Comparison of ENCODE assay signal across 27 cellular contexts in genomic region chr1:244248426-244248825, GRCh38.
"Had no signal": no experiment of that assay in that cellular context is flagged by ENCODE, and none has a peak within 500 bp of the region (broad histone marks: within the 10 kb centered on the region; RNA-seq: fewer than 3 reads in every experiment).

No MANE protein-coding gene starts in this region.

- H3K4me3 Mint-ChIP-seq: dendritic cell treated with granulocyte-macrophage colony-stimulating factor and Interleukin-4, amounts not matched to agents 40 ng/mL and 50 ng/mL, for 4 days; effector memory CD8-positive, alpha-beta T cell; naive thymus-derived CD8-positive, alpha-beta T cell; nephron progenitor cell; stimulated activated naive B cell treated with anti-CD40 and anti-IgM and Interleukin-4, amounts not matched to agents 10 μg/mL and 1 μg/mL and 100 μg/mL, for 72 hours; stimulated activated naive CD8-positive, alpha-beta T cell treated with anti-CD3 and anti-CD28 coated beads, Interleukin-15, Interleukin-2, amounts not matched to agents 100 ng/mL and 50 ng/mL, for 24 hours had no signal

- H3K36me3 Mint-ChIP-seq: naive thymus-derived CD8-positive, alpha-beta T cell; stimulated activated naive B cell treated with anti-CD40 and anti-IgM and Interleukin-4, amounts not matched to agents 10 μg/mL and 1 μg/mL and 100 μg/mL, for 72 hours had no signal

- DNase-seq: colonic mucosa; effector memory CD8-positive, alpha-beta T cell; foreskin fibroblast; gastrocnemius medialis; head of caudate nucleus; kidney; left cardiac atrium; left lung; mammary epithelial cell; naive thymus-derived CD8-positive, alpha-beta T cell; nephron progenitor cell; occipital lobe; ovary; posterior cingulate gyrus; psoas muscle; right lobe of liver; small intestine; stimulated activated CD4-positive, alpha-beta T cell treated with anti-CD3 and anti-CD28 coated beads, Interleukin-15, amount 100 ng/mL, for 24 hours; stimulated activated CD4-positive, alpha-beta T cell treated with anti-CD3 and anti-CD28 coated beads, Interleukin-2, amount 100 ng/mL, for 48 hours; stimulated activated naive B cell treated with anti-CD40 and anti-IgM and Interleukin-4, amounts not matched to agents 10 μg/mL and 1 μg/mL and 100 μg/mL, for 72 hours; upper lobe of left lung; uterus had no signal

- H3K27me3 Mint-ChIP-seq: dendritic cell treated with granulocyte-macrophage colony-stimulating factor and Interleukin-4, amounts not matched to agents 40 ng/mL and 50 ng/mL, for 4 days; naive thymus-derived CD8-positive, alpha-beta T cell; stimulated activated naive B cell treated with anti-CD40 and anti-IgM and Interleukin-4, amounts not matched to agents 10 μg/mL and 1 μg/mL and 100 μg/mL, for 72 hours had no signal

- H3K9me3 Mint-ChIP-seq: dendritic cell treated with granulocyte-macrophage colony-stimulating factor and Interleukin-4, amounts not matched to agents 40 ng/mL and 50 ng/mL, for 4 days; effector memory CD8-positive, alpha-beta T cell; naive thymus-derived CD8-positive, alpha-beta T cell; nephron progenitor cell; stimulated activated naive B cell treated with anti-CD40 and anti-IgM and Interleukin-4, amounts not matched to agents 10 μg/mL and 1 μg/mL and 100 μg/mL, for 72 hours; stimulated activated naive CD8-positive, alpha-beta T cell treated with anti-CD3 and anti-CD28 coated beads, Interleukin-15, Interleukin-2, amounts not matched to agents 100 ng/mL and 50 ng/mL, for 24 hours had no signal

- H3K9me3 ChIP-seq: colonic mucosa, gastrocnemius medialis, left lung, ovary, psoas muscle, right lobe of liver, thoracic aorta, tibial nerve, upper lobe of left lung, uterus had no signal

- ATAC-seq: effector memory CD8-positive, alpha-beta T cell; esophagus mucosa; gastrocnemius medialis; left cardiac atrium; left lung; naive thymus-derived CD8-positive, alpha-beta T cell; psoas muscle; right lobe of liver; stimulated activated naive B cell treated with anti-CD40 and anti-IgM and Interleukin-4, amounts not matched to agents 10 μg/mL and 1 μg/mL and 100 μg/mL, for 72 hours had no signal

- H3K27ac Mint-ChIP-seq: dendritic cell treated with granulocyte-macrophage colony-stimulating factor and Interleukin-4, amounts not matched to agents 40 ng/mL and 50 ng/mL, for 4 days; effector memory CD8-positive, alpha-beta T cell; nephron progenitor cell; stimulated activated naive B cell treated with anti-CD40 and anti-IgM and Interleukin-4, amounts not matched to agents 10 μg/mL and 1 μg/mL and 100 μg/mL, for 72 hours; stimulated activated naive CD8-positive, alpha-beta T cell treated with anti-CD3 and anti-CD28 coated beads, Interleukin-15, Interleukin-2, amounts not matched to agents 100 ng/mL and 50 ng/mL, for 24 hours had no signal
